ENCODE assay signal across 8 cellular contexts in genomic region chr17:80029235-80029974, GRCh38. TPM values are rescaled to one million over a fixed set of nuclear protein-coding genes. Genes with fewer than 3 reads are reported as not detected.
DNase-seq lines count a peak whose midpoint lies in the region; ATAC-seq and TF ChIP-seq lines count a peak whose summit lies in the region.

No MANE protein-coding gene starts in this region.

- no peak for TF ChIP-seq POLR2A in suprapubic skin (IDR thresholded peaks at IDR 0.05)

- ATAC-seq in right cardiac atrium: peak; percentile 84 to 89
- no peak for ATAC-seq in GM21447 (IDR thresholded peaks at IDR 0.05; ENCODE audit: unreplicated experiment)

- H3K4me1 ChIP-seq in right cardiac atrium (ENCODE audit: control insufficient read depth, insufficient read depth, low read length) (peaks cover 4% of the 10 kb centered on the region), suprapubic skin (peaks cover 87% of the 10 kb centered on the region)

- H3K4me3 ChIP-seq in right cardiac atrium (ENCODE audit: low read length) (no peak overlapping the region), suprapubic skin (no peak overlapping the region)

- H3K27me3 ChIP-seq in right cardiac atrium (ENCODE audit: control insufficient read depth, insufficient read depth) (no peaks in the 10 kb centered on the region), suprapubic skin (no peaks in the 10 kb centered on the region)

- intact Hi-C loops in right cardiac atrium (cut with DNase I): no loop called here

- WGBS in right cardiac atrium: 53% methylated on average over 9 of the region's 9 CpGs
- WGBS in suprapubic skin: 50% methylated on average over 9 of the region's 9 CpGs

- DNase-seq in HuH-7 (ENCODE audit: low spot score): peak; percentile 58
- peak; percentile 33 for DNase-seq in T1000 (lab: John Stamatoyannopoulos, UW)
- peak; percentile 93 to 96 (median 94) for DNase-seq in right cardiac atrium
- peak; percentile 95 to 96 for DNase-seq in suprapubic skin (ENCODE audit: low spot score in 2 of 2)
- DNase-seq in activated CD4-positive, alpha-beta T cell treated with anti-CD3 and anti-CD28 coated beads for 48 hours: no peak
- DNase-seq in cerebellar nuclear complex (lab: John Stamatoyannopoulos, UW): no peak
- no peak for DNase-seq in NCI-H345 (lab: John Stamatoyannopoulos, UW)

- H3K27ac ChIP-seq in right cardiac atrium (ENCODE audit: low read length): peak overlapping the region; percentile 79
- peak overlapping the region; percentile 89 for H3K27ac ChIP-seq in suprapubic skin

- TF ChIP-seq EP300 in suprapubic skin (IDR thresholded peaks at IDR 0.05): no peak

- H3K36me3 ChIP-seq in suprapubic skin: no peaks in the 10 kb centered on the region

- H3K9me3 ChIP-seq in right cardiac atrium (ENCODE audit: control insufficient read depth, low read length): no peaks in the 10 kb centered on the region
- H3K9me3 ChIP-seq in suprapubic skin: no peaks in the 10 kb centered on the region

- TF ChIP-seq CTCF in suprapubic skin (IDR thresholded peaks at IDR 0.05): no peak

RNA-seq across cellular contexts. Expression of gene TBC1D16, which starts 6.3 kb away (rescaled TPM):
- total RNA-seq in right cardiac atrium (10 to 100 TPM; 18.5 to 27.8 (median 22.1) TPM), suprapubic skin (10 to 100 TPM; 18.6 to 33.6 (median 22.7) TPM)
- polyA plus RNA-seq in right cardiac atrium: 9.9 TPM

RNA-seq across cellular contexts. Expression of gene CCDC40, which starts 7.0 kb away (rescaled TPM):
- total RNA-seq in right cardiac atrium (1 to 10 TPM; 6.9 to 10.0 (median 7.9) TPM), suprapubic skin (1 to 10 TPM; 1.2 to 4.4 (median 2.9) TPM)
- polyA plus RNA-seq in right cardiac atrium: 4.9 TPM

Comparison
In these comparisons a context has a peak if more than half of its experiments do, and no peak if none do; other contexts are left out.
1. DNase-seq: peak in HuH-7 (single experiment), T1000 (single experiment), right cardiac atrium (3 of 3) and suprapubic skin (2 of 2); none in activated CD4-positive, alpha-beta T cell treated with anti-CD3 and anti-CD28 coated beads for 48 hours (single experiment), cerebellar nuclear complex (0 of 2) and NCI-H345 (single experiment).